In genomic region chr22:19576460-19577421, GRCh38 we compare ENCODE assay signal across 8 cellular contexts. TPM values are rescaled to one million over a fixed set of nuclear protein-coding genes. Genes with fewer than 3 reads are reported as not detected.
DNase-seq lines count a peak whose midpoint lies in the region; ATAC-seq and TF ChIP-seq lines count a peak whose summit lies in the region.

No MANE protein-coding gene starts in this region.

- no peaks in the 10 kb centered on the region; a peak in 1 of 5 replicates for H3K9me3 Mint-ChIP-seq in H9
- H3K9me3 Mint-ChIP-seq in activated naive CD8-positive, alpha-beta T cell (ENCODE audit: low read depth) = no peaks in the 10 kb centered on the region
- H3K9me3 Mint-ChIP-seq in stimulated activated naive B cell treated with anti-CD40 and anti-IgM and Interleukin-4, amounts not matched to agents 10 μg/mL and 1 μg/mL and 100 μg/mL, for 72 hours = no peaks in the 10 kb centered on the region

- H3K36me3 ChIP-seq in SK-N-SH (replicated peaks in 1 of 2; ENCODE audit: control insufficient read depth in 1 of 2, insufficient read depth in 2 of 2, low read length in 1 of 2) (no peaks in the 10 kb centered on the region), lower lobe of right lung (no peaks in the 10 kb centered on the region), Peyer's patch (no peaks in the 10 kb centered on the region)

- DNase-seq in H9 = peak; percentile 58
- peak; percentile 54 for DNase-seq in SK-N-SH
- DNase-seq in lower lobe of right lung = no peak
- DNase-seq in stimulated activated naive B cell treated with anti-CD40 and anti-IgM and Interleukin-4, amounts not matched to agents 10 μg/mL and 1 μg/mL and 100 μg/mL, for 72 hours = no peak
- DNase-seq in Peyer's patch = no peak
- DNase-seq in NCI-H748 treated with DMSO at 0.1 percent for 48 hours (lab: John Stamatoyannopoulos, UW) = no peak
- DNase-seq in DMS114 treated with DMSO at 0.1 percent for 48 hours (lab: John Stamatoyannopoulos, UW; ENCODE audit: unreplicated experiment) = no peak

- TF ChIP-seq CTCF in H9 (conservative IDR thresholded peaks at IDR 0.05) = no peak
- no peak for TF ChIP-seq CTCF in SK-N-SH (IDR thresholded peaks at IDR 0.05)
- TF ChIP-seq CTCF in lower lobe of right lung (IDR thresholded peaks at IDR 0.05) = no peak
- no peak for TF ChIP-seq CTCF in Peyer's patch (IDR thresholded peaks at IDR 0.05)

- H3K79me1 ChIP-seq in H9 (ENCODE audit: insufficient read depth, low read depth, low read length, poor library complexity, severe bottlenecking) = no peaks in the 10 kb centered on the region

- H3K36me3 Mint-ChIP-seq in H9 (ENCODE audit: insufficient read depth in 1 of 3, low read depth in 3 of 3) = no peaks in the 10 kb centered on the region
- H3K36me3 Mint-ChIP-seq in activated naive CD8-positive, alpha-beta T cell = no peaks in the 10 kb centered on the region
- no peaks in the 10 kb centered on the region for H3K36me3 Mint-ChIP-seq in stimulated activated naive B cell treated with anti-CD40 and anti-IgM and Interleukin-4, amounts not matched to agents 10 μg/mL and 1 μg/mL and 100 μg/mL, for 72 hours

- no peak for TF ChIP-seq POLR2A in Peyer's patch (IDR thresholded peaks at IDR 0.05)

- peak; percentile 58 to 60 for ATAC-seq in lower lobe of right lung
- ATAC-seq in stimulated activated naive B cell treated with anti-CD40 and anti-IgM and Interleukin-4, amounts not matched to agents 10 μg/mL and 1 μg/mL and 100 μg/mL, for 72 hours (replicated peaks) = peak; percentile 76 to 85

- TF ChIP-seq RAD21 in SK-N-SH (IDR thresholded peaks at IDR 0.05; ENCODE audit: low read length) = no peak

- H3K23me2 ChIP-seq in H9 (ENCODE audit: insufficient read length, low read depth, low read length, poor library complexity, severe bottlenecking) = peaks cover 3% of the 10 kb centered on the region

- H3F3A ChIP-seq in SK-N-SH (replicated peaks; ENCODE audit: insufficient read depth) = no peaks in the 10 kb centered on the region

- H3K4me1 ChIP-seq in H9 (ENCODE audit: insufficient read depth, low read length) = no peaks in the 10 kb centered on the region; the same call in 1 of the 2 replicates
- H3K4me1 ChIP-seq in SK-N-SH (ENCODE audit: control insufficient read depth in 1 of 2, insufficient read depth in 2 of 2, low read depth in 1 of 2, low read length in 1 of 2) = peaks cover 0 to 7% of the 10 kb centered on the region in 2 experiments; a peak in 1 of 4 replicates
- H3K4me1 ChIP-seq in lower lobe of right lung = peaks cover 32% of the 10 kb centered on the region
- H3K4me1 ChIP-seq in Peyer's patch = peaks cover 0 to 3% (median 0%) of the 10 kb centered on the region in 4 donors

- H2BK20ac ChIP-seq in H9 (ENCODE audit: low read depth, low read length, poor library complexity, severe bottlenecking) = no peak overlapping the region

- H3K9me2 ChIP-seq in SK-N-SH = no peaks in the 10 kb centered on the region

- no peak overlapping the region for H2BK12ac ChIP-seq in H9 (ENCODE audit: insufficient read length, low read depth, low read length)

- H3K4me3 Mint-ChIP-seq in H9 = no peak overlapping the region
- H3K4me3 Mint-ChIP-seq in activated naive CD8-positive, alpha-beta T cell = peak overlapping the region; percentile 52
- no peak overlapping the region for H3K4me3 Mint-ChIP-seq in stimulated activated naive B cell treated with anti-CD40 and anti-IgM and Interleukin-4, amounts not matched to agents 10 μg/mL and 1 μg/mL and 100 μg/mL, for 72 hours

- H2AFZ ChIP-seq in H9 (ENCODE audit: low read length) (no peak overlapping the region), SK-N-SH (ENCODE audit: low read depth) (peak overlapping the region; percentile 45; the same call in 1 of the 2 replicates)

- no peak overlapping the region for H3K27ac ChIP-seq in H9 (ENCODE audit: insufficient read length, low read depth, low read length)
- no peak overlapping the region for H3K27ac ChIP-seq in SK-N-SH (ENCODE audit: low read depth in 2 of 2, low read length in 1 of 2)
- peak overlapping the region; percentile 51 for H3K27ac ChIP-seq in lower lobe of right lung
- no peak overlapping the region for H3K27ac ChIP-seq in Peyer's patch

- peaks cover 18 to 24% of the 10 kb centered on the region in 2 experiments for H3K4me1 Mint-ChIP-seq in H9
- H3K4me1 Mint-ChIP-seq in activated naive CD8-positive, alpha-beta T cell (ENCODE audit: low read depth) = peaks cover 40% of the 10 kb centered on the region
- H3K4me1 Mint-ChIP-seq in stimulated activated naive B cell treated with anti-CD40 and anti-IgM and Interleukin-4, amounts not matched to agents 10 μg/mL and 1 μg/mL and 100 μg/mL, for 72 hours = peaks cover 14 to 25% of the 10 kb centered on the region in 2 donors

- no peaks in the 10 kb centered on the region for H3K79me2 ChIP-seq in H9 (ENCODE audit: insufficient read depth, low read length)
- no peaks in the 10 kb centered on the region for H3K79me2 ChIP-seq in SK-N-SH (ENCODE audit: insufficient read depth)

- H3K4me3 ChIP-seq in SK-N-SH (ENCODE audit: low read depth in 2 of 2, low read length in 1 of 2) (no peak overlapping the region), lower lobe of right lung (no peak overlapping the region), Peyer's patch (no peak overlapping the region)

- no peak overlapping the region for H2BK120ac ChIP-seq in H9 (ENCODE audit: low read depth, low read length, poor library complexity, severe bottlenecking)

- H3K4me2 ChIP-seq in H9 (ENCODE audit: insufficient read depth, insufficient read length, low read length) = no peak overlapping the region
- H3K4me2 ChIP-seq in SK-N-SH = 0 out of 2 replicates have a peak overlapping the region, but pooled peaks have one; percentile 6

- H4K8ac ChIP-seq in H9 (replicated peaks; ENCODE audit: insufficient read length, low read depth, low read length) = no peak overlapping the region

- H3K56ac ChIP-seq in H9 (ENCODE audit: insufficient read length, low read depth, low read length) = no peak overlapping the region

- H3K18ac ChIP-seq in H9 (ENCODE audit: insufficient read length, low read depth, low read length) = no peak overlapping the region

- no peaks in the 10 kb centered on the region for H3K27me3 ChIP-seq in H9 (ENCODE audit: insufficient read depth, low read length)
- H3K27me3 ChIP-seq in SK-N-SH (ENCODE audit: insufficient read depth) = no peaks in the 10 kb centered on the region
- H3K27me3 ChIP-seq in lower lobe of right lung (ENCODE audit: low read depth) = no peaks in the 10 kb centered on the region
- no peaks in the 10 kb centered on the region for H3K27me3 ChIP-seq in Peyer's patch

- no peak overlapping the region for H2BK5ac ChIP-seq in H9 (ENCODE audit: insufficient read length, low read length)

- no peak overlapping the region for H3K23ac ChIP-seq in H9 (ENCODE audit: insufficient read length, low read depth, low read length)

- peaks cover 10% of the 10 kb centered on the region for H3K27me3 Mint-ChIP-seq in H9 (ENCODE audit: low read depth)
- H3K27me3 Mint-ChIP-seq in activated naive CD8-positive, alpha-beta T cell = no peaks in the 10 kb centered on the region
- peaks cover 22 to 50% of the 10 kb centered on the region in 2 donors for H3K27me3 Mint-ChIP-seq in stimulated activated naive B cell treated with anti-CD40 and anti-IgM and Interleukin-4, amounts not matched to agents 10 μg/mL and 1 μg/mL and 100 μg/mL, for 72 hours

- intact Hi-C loops in lower lobe of right lung (cut with DNase I) = no loop called here

- no peaks in the 10 kb centered on the region for H3K9me3 ChIP-seq in H9 (ENCODE audit: control insufficient read depth, low read depth, low read length)
- H3K9me3 ChIP-seq in SK-N-SH = no peaks in the 10 kb centered on the region
- H3K9me3 ChIP-seq in lower lobe of right lung = no peaks in the 10 kb centered on the region
- no peaks in the 10 kb centered on the region for H3K9me3 ChIP-seq in Peyer's patch

- H2BK15ac ChIP-seq in H9 (ENCODE audit: low read depth, low read length) = no peak overlapping the region

- H3T11ph ChIP-seq in H9 (ENCODE audit: low read length) = no peak overlapping the region

- POLR2A ChIA-PET in SK-N-SH (lab: Yijun Ruan, JAX) = no interaction called here

- no peak overlapping the region for H3K4ac ChIP-seq in H9 (ENCODE audit: low read depth, low read length)

- WGBS in H9 (ENCODE audit: extremely low coverage, insufficient read length, low lambda C conversion rate) = no CpG with 5 or more reads among the region's 16 CpGs
- WGBS in SK-N-SH (ENCODE audit: low lambda C conversion rate) = 65% methylated on average over 12 of the region's 16 CpGs

- CTCF ChIA-PET in SK-N-SH (lab: Yijun Ruan, JAX) = no interaction called here

- peak overlapping the region in 1 of 3 experiments; percentile 13; a peak in 1 of 7 replicates for H3K27ac Mint-ChIP-seq in H9
- H3K27ac Mint-ChIP-seq in activated naive CD8-positive, alpha-beta T cell = peak overlapping the region; percentile 78
- peak overlapping the region; percentile 16 for H3K27ac Mint-ChIP-seq in stimulated activated naive B cell treated with anti-CD40 and anti-IgM and Interleukin-4, amounts not matched to agents 10 μg/mL and 1 μg/mL and 100 μg/mL, for 72 hours

- no peak overlapping the region for H2AK5ac ChIP-seq in H9 (ENCODE audit: insufficient read length, low read length)

- no peak overlapping the region for H4K91ac ChIP-seq in H9 (ENCODE audit: insufficient read length, low read depth, low read length)

- no peak overlapping the region for H4K5ac ChIP-seq in H9 (ENCODE audit: insufficient read length, low read depth, low read length)

- H4K20me1 ChIP-seq in H9 (ENCODE audit: control insufficient read depth, insufficient read depth, insufficient read length) (no peaks in the 10 kb centered on the region), SK-N-SH (ENCODE audit: insufficient read depth) (no peaks in the 10 kb centered on the region)

- TF ChIP-seq EP300 in SK-N-SH (IDR thresholded peaks at IDR 0.05; ENCODE audit: borderline replicate concordance in 1 of 2, low read depth in 1 of 2, low read length in 1 of 2) = no peak

- no peak overlapping the region for H3K9ac ChIP-seq in H9 (ENCODE audit: extremely low read depth, insufficient read length, low read length)
- H3K9ac ChIP-seq in SK-N-SH = no peak overlapping the region

- H3K14ac ChIP-seq in H9 (ENCODE audit: insufficient read depth, low read length) = peak overlapping the region; percentile 3; the same call in 1 of the 2 replicates

TF ChIP-seq in SK-N-SH, 30 proteins besides CTCF, POLR2A, EP300 and RAD21 (continues in another document):
- TF ChIP-seq FOSL2 (IDR thresholded peaks at IDR 0.05; ENCODE audit: borderline replicate concordance, low read depth) = peak; percentile 18; the same call in 1 of the 2 replicates

RNA-seq across cellular contexts. Expression of gene CLDN5, which starts 52.5 kb away (rescaled TPM):
- total RNA-seq in H9 (2021) (0.26 and 0.44 TPM in 2 replicates), lower lobe of right lung (213 TPM), Peyer's patch (10 to 100 TPM; 27.0 to 67.0 (median 34.1) TPM)
- not detected in 2 replicates for polyA plus RNA-seq in SK-N-SH (2012; rRNA removed)
- not detected in 2 replicates for polyA plus RNA-seq in SK-N-SH (2012; cell fraction: cytosol; rRNA removed)
- polyA plus RNA-seq in SK-N-SH (2012; cell fraction: nucleus; rRNA removed) = not detected in 2 replicates

Comparison
In these comparisons a context has a peak if more than half of its experiments do, and no peak if none do; other contexts are left out.
1. DNase-seq: peak in H9 (single experiment) and SK-N-SH (single experiment); none in lower lobe of right lung (single experiment), stimulated activated naive B cell treated with anti-CD40 and anti-IgM and Interleukin-4, amounts not matched to agents 10 μg/mL and 1 μg/mL and 100 μg/mL, for 72 hours (single experiment), Peyer's patch (0 of 3), NCI-H748 treated with DMSO at 0.1 percent for 48 hours (single experiment) and DMS114 treated with DMSO at 0.1 percent for 48 hours (single experiment).
2. RNA of gene CLDN5, which starts 52.5 kb away (total RNA-seq): 213 TPM in lower lobe of right lung (single experiment) and 27.0 to 67.0 TPM in Peyer's patch; 0.26 to 0.44 TPM in H9; every median in the first group is over 10 times any median in the second.